ENCODE assay signal across 27 cellular contexts in the genomic region with DNA sequence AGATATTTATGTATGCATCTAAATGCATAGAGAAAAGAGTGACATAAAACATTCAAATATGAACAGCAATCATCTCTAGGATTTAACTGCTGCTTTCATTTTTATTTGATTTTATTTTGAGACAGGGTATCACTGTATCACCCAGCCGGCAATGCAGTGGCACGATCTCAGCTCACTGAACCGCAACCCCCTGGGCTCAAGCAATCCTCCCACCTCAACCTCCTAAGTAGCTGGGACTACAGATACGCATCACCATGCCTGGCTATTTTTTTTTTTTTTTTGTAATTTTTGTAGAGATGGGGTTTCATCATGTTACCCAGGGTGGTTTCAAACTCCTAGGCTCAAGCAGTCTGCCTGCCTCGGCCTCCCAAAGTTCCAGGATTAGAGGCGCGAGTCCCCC.
"Had no signal": no experiment of that assay in that cellular context is flagged by ENCODE, and none has a peak within 500 bp of the region (broad histone marks: within the 10 kb centered on the region; RNA-seq: fewer than 3 reads in every experiment).

No MANE protein-coding gene starts in this region.

- H3K4me1 ChIP-seq: parathyroid adenoma, right atrium auricular region, testis had no signal

- H3K27ac ChIP-seq: neural progenitor cell, parathyroid adenoma, right atrium auricular region, testis had no signal

- H3K4me2 ChIP-seq: neural progenitor cell, smooth muscle cell had no signal

- H3K36me3 ChIP-seq: esophagus squamous epithelium, neural progenitor cell, prostate gland, right atrium auricular region, stomach, tibial artery, upper lobe of left lung had no signal

- DNase-seq: dermis blood vessel endothelial cell; effector memory CD8-positive, alpha-beta T cell; erythroblast; esophagus squamous epithelium; foreskin melanocyte; hypothalamus; immature natural killer cell; kidney glomerular epithelial cell; left colon; left ventricle myocardium superior; stimulated activated CD4-positive, alpha-beta T cell treated with anti-CD3 and anti-CD28 coated beads, Interleukin-12 subunit alpha, Interleukin-12 subunit beta, amount 100 ng/mL, for 4 hours; stimulated activated CD4-positive, alpha-beta T cell treated with anti-CD3 and anti-CD28 coated beads, Interleukin-2, amount 100 ng/mL, for 24 hours; stimulated activated CD4-positive, alpha-beta T cell treated with anti-CD3 and anti-CD28 coated beads, Interleukin-4, amount 100 ng/mL, for 24 hours; stimulated activated naive CD4-positive, alpha-beta T cell treated with Interleukin-2 at 50 U/mL for 16 hours; stomach; testis; upper lobe of left lung had no signal

- H3K27me3 ChIP-seq: esophagus squamous epithelium, neural progenitor cell, right atrium auricular region, stomach, testis, tibial artery, upper lobe of left lung had no signal

- H3K4me3 ChIP-seq: coronary artery, esophagus squamous epithelium, lung, neural progenitor cell, prostate gland, right atrium auricular region, smooth muscle cell, stomach, testis, tibial artery, upper lobe of left lung had no signal

- H3K9me3 ChIP-seq: esophagus squamous epithelium, prostate gland, right atrium auricular region, stomach, testis, tibial artery, upper lobe of left lung had no signal

- ATAC-seq: effector memory CD8-positive, alpha-beta T cell; left colon; natural killer cell treated with Interleukin-12 subunit alpha and Interleukin-12 subunit beta and Interleukin-15 and Interleukin-18, amount 100 ng/mL, for 72 hours; stimulated activated effector memory CD8-positive, alpha-beta T cell treated with anti-CD3 and anti-CD28 coated beads, Interleukin-12 subunit alpha, Interleukin-12 subunit beta, amount 100 ng/mL, for 72 hours had no signal

- H3K79me2 ChIP-seq: parathyroid adenoma had no signal

- H2AFZ ChIP-seq: neural progenitor cell, parathyroid adenoma had no signal

- H3K9ac ChIP-seq: neural progenitor cell, parathyroid adenoma had no signal
